19 cellular contexts compared by ENCODE assay signal in the genomic region with DNA sequence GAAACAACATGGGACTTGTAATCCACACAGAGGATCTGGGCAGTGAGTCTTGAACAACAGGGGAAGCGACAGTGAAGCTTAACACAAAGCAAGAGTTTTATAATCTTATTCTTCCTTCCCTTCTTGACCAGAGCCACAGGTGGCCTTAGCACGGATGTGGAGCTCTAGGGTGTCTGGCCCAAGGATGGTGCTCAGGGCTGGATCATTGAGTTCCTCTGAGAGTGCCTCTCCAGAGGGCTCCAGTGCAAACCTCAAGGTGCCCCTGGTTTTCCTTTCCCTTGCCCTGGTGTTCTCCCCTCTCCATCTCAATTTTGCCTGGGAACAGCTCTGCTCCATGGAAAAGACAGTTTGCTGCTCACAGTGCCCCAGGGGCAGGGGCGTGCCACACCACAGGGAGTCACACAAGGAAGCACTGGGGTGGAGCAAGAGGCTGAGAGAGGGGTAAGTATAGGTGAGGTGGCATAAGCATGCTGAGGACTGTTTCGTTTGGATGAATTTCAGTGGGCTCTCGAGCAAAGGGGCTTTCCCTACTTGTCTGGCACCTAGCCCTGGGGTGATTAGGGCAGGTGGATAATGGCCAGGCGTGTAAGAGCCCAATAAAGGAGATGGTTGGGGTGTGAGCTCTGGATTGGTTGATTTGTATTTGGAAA.
DNase-seq lines count a peak whose midpoint lies in the region; ATAC-seq, FAIRE-seq and TF ChIP-seq lines count a peak whose summit lies in the region.
"Had no signal": no experiment of that assay in that cellular context is flagged by ENCODE, and none has a peak within 500 bp of the region (broad histone marks: within the 10 kb centered on the region; RNA-seq: fewer than 3 reads in every experiment).

No MANE protein-coding gene starts in this region.

- ATAC-seq in HG02840 (IDR thresholded peaks at IDR 0.05; ENCODE audit: low FRiP score, unreplicated experiment), result no peak
- ATAC-seq: stimulated activated memory B cell treated with anti-CD40 and anti-IgM and Interleukin-4, amounts not matched to agents 10 μg/mL and 1 μg/mL and 100 μg/mL, for 72 hours had no signal

- CTCF ChIA-PET in RWPE1 (lab: Yijun Ruan, JAX), result no interaction called here

- no peak for FAIRE-seq in small intestine (lab: Jason Lieb, UNC)
- FAIRE-seq: H1 had no signal

- no peaks in the 10 kb centered on the region for H3K27me3 ChIP-seq in small intestine (ENCODE audit: control insufficient read depth in 2 of 2, insufficient read depth in 2 of 2, low read length in 2 of 2)
- H3K27me3 ChIP-seq: esophagus squamous epithelium, ovary, sigmoid colon had no signal

- no peaks in the 10 kb centered on the region for H3K9me3 ChIP-seq in small intestine (ENCODE audit: control insufficient read depth, low read depth)
- H3K9me3 ChIP-seq: esophagus squamous epithelium, ovary, sigmoid colon had no signal

- no peaks in the 10 kb centered on the region for H3K4me1 ChIP-seq in small intestine (ENCODE audit: control insufficient read depth in 2 of 2, insufficient read depth in 1 of 2, low read depth in 1 of 2, low read length in 1 of 2)

- POLR2A ChIA-PET in RWPE1 (lab: Yijun Ruan, JAX; ENCODE audit: low non-redundant PET), result no interaction called here

- peak in 2 of 3 experiments; percentile 5 to 12 for DNase-seq in NCI-H1417 (lab: John Stamatoyannopoulos, UW)
- no peak for DNase-seq in NCI-H1417 treated with DMSO at 0.1 percent for 48 hours (lab: John Stamatoyannopoulos, UW)
- peak; percentile 44 for DNase-seq in RWPE1 (ENCODE audit: low spot score)
- DNase-seq in glomerular visceral epithelial cell (ENCODE audit: extremely low spot score), result peak; percentile 30
- DNase-seq in small intestine, result peak; percentile 32
- no peak for DNase-seq in pons (ENCODE audit: low spot score)
- DNase-seq in NCI-H1436 (lab: John Stamatoyannopoulos, UW), result no peak
- DNase-seq: activated CD4-positive, alpha-beta T cell treated with anti-CD3 and anti-CD28 coated beads, Interleukin-2, amount 10 ng/mL, durations not matched to agents 24 days and 14 days; activated effector memory CD4-positive, alpha-beta T cell treated with anti-CD3 and anti-CD28 coated beads, Interleukin-2, amount 50 U/mL, for 16 hours; COR-L47; esophagus squamous epithelium; NCI-H146; NCI-H226; ovary; sigmoid colon had no signal

- H3K4me3 ChIP-seq in small intestine (ENCODE audit: low read depth in 1 of 2, low read length in 2 of 2), result no peak overlapping the region
- H3K4me3 ChIP-seq: esophagus squamous epithelium, ovary, sigmoid colon had no signal

- no peaks in the 10 kb centered on the region for H3K36me3 ChIP-seq in small intestine (ENCODE audit: control insufficient read depth in 2 of 2, insufficient read depth in 2 of 2, low read length in 2 of 2)
- H3K36me3 ChIP-seq: esophagus squamous epithelium, ovary had no signal

- 55 to 74% (median 59%) methylated on average over 6 of the region's 6 CpGs for WGBS in small intestine, 3 donors

- no peak for TF ChIP-seq CTCF in RWPE1 (conservative IDR thresholded peaks at IDR 0.05; ENCODE audit: low read depth)

- H3K27ac ChIP-seq in RWPE1, result no peak overlapping the region
- H3K27ac ChIP-seq in small intestine (ENCODE audit: low read depth in 1 of 2, low read length in 1 of 2), result no peak overlapping the region
- H3K27ac ChIP-seq: 22Rv1, esophagus squamous epithelium, ovary, sigmoid colon had no signal

Comparison
In these comparisons a context has a peak if more than half of its experiments do, and no peak if none do; other contexts are left out.
1. DNase-seq: peak in NCI-H1417 (2 of 3), RWPE1 (single experiment), glomerular visceral epithelial cell (single experiment) and small intestine (single experiment); none in NCI-H1417 treated with DMSO at 0.1 percent for 48 hours (single experiment), pons (single experiment) and NCI-H1436 (single experiment).